20 cellular contexts compared by ENCODE assay signal in the genomic region with DNA sequence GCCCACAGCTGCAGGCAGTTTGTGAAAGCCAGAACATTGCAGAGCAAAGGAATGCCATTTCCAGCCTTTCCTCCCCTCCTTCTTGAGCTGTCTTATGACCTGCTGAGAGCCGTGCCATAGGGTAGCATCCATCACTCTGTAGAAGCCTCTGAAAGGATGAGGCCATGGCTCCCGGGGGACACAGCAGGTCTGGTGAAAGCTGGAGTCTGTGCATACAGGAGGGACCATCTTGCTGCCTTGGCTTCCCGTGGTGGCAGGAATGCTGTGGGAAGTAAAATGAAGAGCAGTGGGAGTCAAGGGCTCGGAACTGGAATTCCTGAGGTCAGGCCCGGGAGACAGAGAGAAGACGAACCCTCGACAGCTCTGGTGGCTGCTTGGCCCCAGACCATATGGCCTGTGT. TPM values are rescaled to one million over a fixed set of nuclear protein-coding genes. Genes with fewer than 3 reads are reported as not detected.
A peak's percentile ranks its signal among the peaks of the same experiment; 100 is the strongest.
DNase-seq lines count a peak whose midpoint lies in the region; ATAC-seq, FAIRE-seq and TF ChIP-seq lines count a peak whose summit lies in the region.
"Had no signal": no experiment of that assay in that cellular context is flagged by ENCODE, and none has a peak within 500 bp of the region (broad histone marks: within the 10 kb centered on the region; RNA-seq: fewer than 3 reads in every experiment).

No MANE protein-coding gene starts in this region.

- H4K8ac ChIP-seq in H1 (ENCODE audit: extremely low read depth, insufficient read depth, low read length) (no peak overlapping the region), trophoblast cell (ENCODE audit: low read depth, low read length) (no peak overlapping the region)

- intact Hi-C loops in psoas muscle (cut with DNase I), result no loop called here
- intact Hi-C loops in stomach (cut with DNase I; ENCODE audit: low total_unique reads), result no loop called here

- H4K12ac ChIP-seq in trophoblast cell (ENCODE audit: low read depth, low read length), result no peak overlapping the region

- H3K14ac ChIP-seq in H1 (ENCODE audit: insufficient read length), result no peak overlapping the region
- H3K14ac ChIP-seq in trophoblast cell (ENCODE audit: low read length), result no peak overlapping the region

- ATAC-seq in psoas muscle, result no peak
- ATAC-seq: esophagus mucosa; naive thymus-derived CD8-positive, alpha-beta T cell had no signal

- no peak overlapping the region for H3K4me2 ChIP-seq in H1 (ENCODE audit: insufficient read depth in 1 of 2, low read depth in 2 of 2, low read length in 2 of 2)
- H3K4me2 ChIP-seq in trophoblast cell (ENCODE audit: low read length), result no peak overlapping the region

- no peaks in the 10 kb centered on the region for H3K79me2 ChIP-seq in H1 (ENCODE audit: control insufficient read depth in 1 of 2, insufficient read depth in 2 of 2, low read length in 2 of 2)
- no peaks in the 10 kb centered on the region for H3K79me2 ChIP-seq in trophoblast cell (ENCODE audit: control insufficient read depth, insufficient read depth, low read length, poor library complexity)

- no peak overlapping the region for H2AK5ac ChIP-seq in H1 (ENCODE audit: low read depth, low read length)
- H2AK5ac ChIP-seq in trophoblast cell (ENCODE audit: low read length), result no peak overlapping the region

- H3K9ac ChIP-seq in H1 (replicated peaks in 1 of 4; ENCODE audit: extremely low read depth in 1 of 4, low read depth in 3 of 4, low read length in 3 of 4) (no peak overlapping the region), trophoblast cell (ENCODE audit: low read length) (no peak overlapping the region)

- H3K4me3 ChIP-seq in H1 (ENCODE audit: extremely low read depth in 1 of 4, insufficient read depth in 2 of 4, low read depth in 3 of 4, low read length in 4 of 4), result no peak overlapping the region
- H3K4me3 ChIP-seq in psoas muscle, result no peak overlapping the region
- no peak overlapping the region for H3K4me3 ChIP-seq in WERI-Rb-1 (ENCODE audit: low read depth, low read length)
- no peak overlapping the region for H3K4me3 ChIP-seq in stomach
- no peak overlapping the region for H3K4me3 ChIP-seq in trophoblast cell (ENCODE audit: low read depth, low read length)
- H3K4me3 ChIP-seq: cardiac muscle cell, HAP-1 had no signal

- H3K36me3 ChIP-seq in H1 (ENCODE audit: control insufficient read depth in 2 of 4, insufficient read depth in 4 of 4, low read length in 3 of 4), result no peaks in the 10 kb centered on the region
- no peaks in the 10 kb centered on the region for H3K36me3 ChIP-seq in psoas muscle (ENCODE audit: insufficient read depth in 1 of 2, low read depth in 1 of 2)
- no peaks in the 10 kb centered on the region for H3K36me3 ChIP-seq in WERI-Rb-1
- no peaks in the 10 kb centered on the region for H3K36me3 ChIP-seq in stomach
- H3K36me3 ChIP-seq in trophoblast cell (ENCODE audit: control insufficient read depth in 1 of 2, insufficient read depth in 2 of 2, low read length in 2 of 2), result no peaks in the 10 kb centered on the region
- H3K36me3 ChIP-seq: cardiac muscle cell, HAP-1 had no signal

- H3K27ac ChIP-seq in H1 (ENCODE audit: low read depth, low read length), result no peak overlapping the region
- peak overlapping the region; percentile 63 for H3K27ac ChIP-seq in psoas muscle
- no peak overlapping the region for H3K27ac ChIP-seq in WERI-Rb-1
- no peak overlapping the region for H3K27ac ChIP-seq in stomach
- H3K27ac ChIP-seq in trophoblast cell (ENCODE audit: low read depth, low read length), result no peak overlapping the region
- H3K27ac ChIP-seq: cardiac muscle cell had no signal

- H3K56ac ChIP-seq in H1 (replicated peaks; ENCODE audit: insufficient read length, low read depth, low read length), result no peak overlapping the region

- H2BK120ac ChIP-seq in H1 (replicated peaks; ENCODE audit: low read depth, low read length) (no peak overlapping the region), trophoblast cell (ENCODE audit: insufficient read depth, low read length, poor library complexity) (no peak overlapping the region)

- H3K27me3 ChIP-seq in H1 (replicated peaks in 1 of 4; ENCODE audit: control insufficient read depth in 3 of 4, extremely low read depth in 1 of 4, insufficient read depth in 3 of 4, low read length in 3 of 4), result no peaks in the 10 kb centered on the region
- peaks cover 0 to 13% (median 0%) of the 10 kb centered on the region in 3 donors for H3K27me3 ChIP-seq in psoas muscle (ENCODE audit: insufficient read depth in 3 of 3, low read length in 2 of 3)
- H3K27me3 ChIP-seq in WERI-Rb-1 (ENCODE audit: insufficient read depth, low read depth, severe bottlenecking), result no peaks in the 10 kb centered on the region
- H3K27me3 ChIP-seq in stomach, result no peaks in the 10 kb centered on the region
- H3K27me3 ChIP-seq in trophoblast cell (ENCODE audit: insufficient read depth, low read length), result no peaks in the 10 kb centered on the region
- H3K27me3 ChIP-seq: cardiac muscle cell had no signal

- no peak for FAIRE-seq in H1 (lab: Jason Lieb, UNC)
- FAIRE-seq: GM19239 had no signal

- TF ChIP-seq RAD21 in H1 (IDR thresholded peaks at IDR 0.05 in 1 of 2, conservative IDR thresholded peaks at IDR 0.05 in 1 of 2; ENCODE audit: low read depth in 2 of 2, low read length in 2 of 2), result no peak

- POLR2A ChIA-PET in H1 (lab: Charles Lee; ENCODE audit: partially characterized antibody), result no interaction called here

- H3K23ac ChIP-seq in H1 (ENCODE audit: insufficient read length) (no peak overlapping the region), trophoblast cell (ENCODE audit: low read length) (no peak overlapping the region)

- H2AFZ ChIP-seq in H1 (ENCODE audit: low read length) (no peak overlapping the region), trophoblast cell (ENCODE audit: insufficient read depth, low read length, poor library complexity) (no peak overlapping the region)

- no peak overlapping the region for H2BK20ac ChIP-seq in H1 (ENCODE audit: low read length)

- H3K4ac ChIP-seq in H1 (replicated peaks; ENCODE audit: insufficient read length, low read depth, low read length), result no peak overlapping the region
- no peak overlapping the region for H3K4ac ChIP-seq in trophoblast cell (ENCODE audit: low read depth, low read length)

- WGBS in H1 (ENCODE audit: extremely low coverage in 1 of 2, insufficient coverage in 1 of 2, insufficient read length in 1 of 2, insufficient replicate concordance in 2 of 2, low coverage in 1 of 2, low lambda C conversion rate in 2 of 2, missing lambda C conversion rate in 1 of 2), 2 experiments, result 92% methylated on average over 7 of the region's 7 CpGs; no CpG with 5 or more reads in 1 of the 2 experiments
- 32 to 63% (median 58%) methylated on average over 7 of the region's 7 CpGs for WGBS in psoas muscle, 3 donors
- WGBS in stomach, 5 donors, result 63 to 80% (median 79%) methylated on average over 7 of the region's 7 CpGs
- WGBS in trophoblast cell (ENCODE audit: extremely low coverage, insufficient coverage, insufficient read length), result no CpG with 5 or more reads among the region's 7 CpGs

- CTCF ChIA-PET in H1 (lab: Charles Lee; ENCODE audit: partially characterized antibody), result interaction anchor here (0.5 to 1.4 kb wide), 6 partner anchors 18 to 160 kb away, joined by 3 to 5 read pairs (median 4); no protein-coding TSS in a partner anchor

- TF ChIP-seq CTCF in H1 (IDR thresholded peaks at IDR 0.05; ENCODE audit: control extremely low read depth in 1 of 3, insufficient read depth in 1 of 3, low read depth in 1 of 3, low read length in 3 of 3), result no peak
- no peak for TF ChIP-seq CTCF in psoas muscle (IDR thresholded peaks at IDR 0.05)
- no peak for TF ChIP-seq CTCF in WERI-Rb-1 (IDR thresholded peaks at IDR 0.05; ENCODE audit: low read depth, low read length)
- TF ChIP-seq CTCF in stomach (IDR thresholded peaks at IDR 0.05), result no peak

- H3K18ac ChIP-seq in H1 (ENCODE audit: extremely low read depth, low read length) (no peak overlapping the region), trophoblast cell (ENCODE audit: low read length) (no peak overlapping the region)

- H3K23me2 ChIP-seq in H1 (ENCODE audit: low read depth, low read length), result 0 out of 2 replicates have a peak, but pooled peaks cover 3% of the 10 kb centered on the region

- TF ChIP-seq POLR2A in H1 (IDR thresholded peaks at IDR 0.05; ENCODE audit: control extremely low read depth in 1 of 2, low read depth in 2 of 2, low read length in 2 of 2), result no peak
- no peak for TF ChIP-seq POLR2A in stomach (IDR thresholded peaks at IDR 0.05)

- H4K5ac ChIP-seq in H1 (ENCODE audit: insufficient read length, low read depth, low read length), result no peak overlapping the region

- H2BK15ac ChIP-seq in H1 (ENCODE audit: low read length), result no peak overlapping the region

- H4K91ac ChIP-seq in H1 (replicated peaks; ENCODE audit: insufficient read length, low read length) (no peak overlapping the region), trophoblast cell (ENCODE audit: low read depth, low read length) (no peak overlapping the region)

- no peak overlapping the region for H2BK12ac ChIP-seq in H1 (ENCODE audit: low read depth, low read length)
- H2BK12ac ChIP-seq in trophoblast cell (ENCODE audit: low read length), result no peak overlapping the region

- peak; percentile 15 for DNase-seq in AG08395 (ENCODE audit: low spot score)
- DNase-seq in NCI-H69 (lab: John Stamatoyannopoulos, UW), result peak; percentile 21
- DNase-seq in H1 (ENCODE audit: low read depth in 1 of 2, low spot score in 2 of 2), result no peak
- no peak for DNase-seq in psoas muscle
- no peak for DNase-seq in WERI-Rb-1
- DNase-seq in stomach, result no peak
- DNase-seq in NCI-H1092 (lab: John Stamatoyannopoulos, UW), result no peak
- no peak for DNase-seq in trophoblast cell
- DNase-seq: activated CD4-positive, alpha-beta memory T cell treated with anti-CD3 and anti-CD28 coated beads for 36 hours; activated naive CD4-positive, alpha-beta T cell treated with anti-CD3 and anti-CD28 coated beads for 36 hours; CD8-positive, alpha-beta memory T cell; naive thymus-derived CD8-positive, alpha-beta T cell; NCI-H187 treated with DMSO at 0.1 percent for 48 hours; SHP77; stimulated activated naive CD4-positive, alpha-beta T cell treated with Interleukin-2 at 50 U/mL for 16 hours; T-helper 1 cell had no signal

- H3K79me1 ChIP-seq in H1 (ENCODE audit: low read depth, low read length) (no peaks in the 10 kb centered on the region), trophoblast cell (ENCODE audit: low read length) (no peaks in the 10 kb centered on the region)

- H4K20me1 ChIP-seq in H1 (replicated peaks in 1 of 2; ENCODE audit: control insufficient read depth in 1 of 2, insufficient read depth in 2 of 2, low read length in 2 of 2), result no peaks in the 10 kb centered on the region

- H2BK5ac ChIP-seq in H1 (ENCODE audit: low read depth, low read length) (no peak overlapping the region), trophoblast cell (ENCODE audit: low read depth, low read length, poor library complexity) (no peak overlapping the region)

- H3K4me1 ChIP-seq in H1 (replicated peaks in 1 of 4; ENCODE audit: control insufficient read depth in 3 of 4, insufficient read depth in 4 of 4, low read length in 3 of 4) (peaks cover 2 to 17% (median 8%) of the 10 kb centered on the region in 4 experiments; a peak in 5 of 7 replicates), psoas muscle (peaks cover 11% of the 10 kb centered on the region), stomach (peaks cover 0 to 20% (median 8%) of the 10 kb centered on the region in 4 donors), trophoblast cell (ENCODE audit: control insufficient read depth in 1 of 2, insufficient read depth in 2 of 2, low read length in 2 of 2) (peaks cover 0 to 3% of the 10 kb centered on the region in 2 experiments)

- no peak for TF ChIP-seq EP300 in H1 (IDR thresholded peaks at IDR 0.05; ENCODE audit: borderline replicate concordance in 1 of 2, low read depth in 2 of 2, low read length in 2 of 2)
- no peak for TF ChIP-seq EP300 in stomach (IDR thresholded peaks at IDR 0.05)

- no peaks in the 10 kb centered on the region for H3K9me3 ChIP-seq in H1 (ENCODE audit: insufficient read depth in 2 of 2, low read depth in 1 of 2, low read length in 1 of 2)
- no peaks in the 10 kb centered on the region for H3K9me3 ChIP-seq in psoas muscle
- H3K9me3 ChIP-seq in WERI-Rb-1 (ENCODE audit: severe bottlenecking), result no peaks in the 10 kb centered on the region
- no peaks in the 10 kb centered on the region for H3K9me3 ChIP-seq in stomach
- H3K9me3 ChIP-seq in trophoblast cell (ENCODE audit: insufficient read depth, low read depth, low read length), result peaks cover 2% of the 10 kb centered on the region
- H3K9me3 ChIP-seq: HAP-1 had no signal

RNA-seq across cellular contexts. Expression of gene ANO1, which starts 30.9 kb away (rescaled TPM):
- 4.3 and 5.0 TPM in 2 replicates for total RNA-seq in H1 (2021; fragmentation: NEBNext Ultra II Directional; extraction: Animal tissue kit (Norgen Biotek cat#: 25700))
- 3.6 and 4.7 TPM in 2 replicates for polyA plus RNA-seq in H1 (2011; rRNA removed)
- polyA plus RNA-seq in H1 (2011; cell fraction: cytosol; rRNA removed), result 2.7 TPM
- polyA plus RNA-seq in H1 (2011; cell fraction: nucleus; rRNA removed), result 8.2 TPM
- polyA plus RNA-seq in H1 (2012, experiment 1 of 2), result 3.5 to 8.6 TPM (median 6.9 TPM) in 4 replicates
- polyA plus RNA-seq in H1 (2012, experiment 2 of 2), result 1.3 TPM
- polyA plus RNA-seq in H1 (2013, experiment 1 of 2), result 4.9 TPM
- polyA plus RNA-seq in H1 (2013, experiment 2 of 2), result 4.3 TPM
- polyA minus RNA-seq in H1 (2011; rRNA and poly(A)+ RNA removed), result 3.2 and 6.5 TPM in 2 replicates
- polyA minus RNA-seq in H1 (2011; cell fraction: cytosol; rRNA and poly(A)+ RNA removed), result 3.9 TPM
- 6.7 TPM for polyA minus RNA-seq in H1 (2011; cell fraction: nucleus; rRNA and poly(A)+ RNA removed)
- total RNA-seq in psoas muscle, result 10 to 100 TPM in 3 of 4 donors, 1 to 10 TPM in 1; 5.1 to 11.3 (median 11.3) TPM
- polyA plus RNA-seq in psoas muscle, result 1 to 10 TPM; 2.2 to 8.7 (median 4.5) TPM
- 10 to 100 TPM in 4 of 5 donors, 1 to 10 TPM in 1; 5.2 to 69.6 (median 32.7) TPM for total RNA-seq in stomach
- polyA plus RNA-seq in stomach, result 1 to 10 TPM; 1.8 to 5.6 (median 4.3) TPM
- 17.8 and 18.3 TPM in 2 replicates for polyA plus RNA-seq in trophoblast cell (2013)
- total RNA-seq: activated CD4-positive, alpha-beta memory T cell treated with anti-CD3 and anti-CD28 coated beads for 36 hours; activated naive CD4-positive, alpha-beta T cell treated with anti-CD3 and anti-CD28 coated beads for 36 hours; CD8-positive, alpha-beta memory T cell; naive thymus-derived CD8-positive, alpha-beta T cell had no signal
- polyA plus RNA-seq: CD8-positive, alpha-beta memory T cell; naive thymus-derived CD8-positive, alpha-beta T cell had no signal

Comparison
In these comparisons a context has a peak if more than half of its experiments do, and no peak if none do; other contexts are left out.
1. DNase-seq: peak in AG08395 (single experiment) and NCI-H69 (single experiment); none in H1 (0 of 2), psoas muscle (0 of 2), WERI-Rb-1 (single experiment), stomach (single experiment), NCI-H1092 (single experiment) and trophoblast cell (0 of 2).